ENCODE assay signal across 8 cellular contexts in genomic region chr16:19717781-19718623, GRCh38. TPM values are rescaled to one million over a fixed set of nuclear protein-coding genes. Genes with fewer than 3 reads are reported as not detected.
A peak's percentile ranks its signal among the peaks of the same experiment; 100 is the strongest.
DNase-seq lines count a peak whose midpoint lies in the region; ATAC-seq, FAIRE-seq and TF ChIP-seq lines count a peak whose summit lies in the region.

A gene with protein sequence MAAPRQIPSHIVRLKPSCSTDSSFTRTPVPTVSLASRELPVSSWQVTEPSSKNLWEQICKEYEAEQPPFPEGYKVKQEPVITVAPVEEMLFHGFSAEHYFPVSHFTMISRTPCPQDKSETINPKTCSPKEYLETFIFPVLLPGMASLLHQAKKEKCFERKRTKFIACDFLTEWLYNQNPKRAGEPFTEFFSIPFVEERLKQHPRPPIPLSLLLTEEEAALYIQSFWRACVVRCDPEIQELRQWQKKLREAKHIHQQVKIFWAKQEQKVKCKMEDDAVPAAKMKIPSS (plus strand): TSS chr16:19718271. CDS start chr16:19718307, 36 bp downstream.
Gene KNOP1, minus strand, starts transcription at chr16:19718227. Its CDS starts 3,192 bp downstream, at chr16:19715035.

- peak within 1 kb of the TSS; percentile 89 for H3K4me3 Mint-ChIP-seq in T-helper 1 cell treated with Interleukin-12 subunit alpha and Interleukin-12 subunit beta and Interleukin-4 antibody, amounts not matched to agents 30 μg/mL and 1 μg/mL, for 36 hours

- H3K9me3 ChIP-seq in prostate gland, result no peaks in the 10 kb centered on the region

- no peaks in the 10 kb centered on the region for H3K4me1 ChIP-seq in prostate gland (replicated peaks)

- H3K9me3 Mint-ChIP-seq in T-helper 1 cell treated with Interleukin-12 subunit alpha and Interleukin-12 subunit beta and Interleukin-4 antibody, amounts not matched to agents 30 μg/mL and 1 μg/mL, for 36 hours, result no peaks in the 10 kb centered on the region

- H3K36me3 Mint-ChIP-seq in T-helper 1 cell treated with Interleukin-12 subunit alpha and Interleukin-12 subunit beta and Interleukin-4 antibody, amounts not matched to agents 30 μg/mL and 1 μg/mL, for 36 hours (ENCODE audit: low read depth), result peaks cover 10% of the 10 kb centered on the region

- H3K4me1 Mint-ChIP-seq in T-helper 1 cell treated with Interleukin-12 subunit alpha and Interleukin-12 subunit beta and Interleukin-4 antibody, amounts not matched to agents 30 μg/mL and 1 μg/mL, for 36 hours (ENCODE audit: low read depth), result peaks cover 13% of the 10 kb centered on the region

- H3K27ac ChIP-seq in angular gyrus (ENCODE audit: low read depth, low read length), result peak within 1 kb of the TSS; percentile 82
- peak within 1 kb of the TSS; percentile 67 to 69 for H3K27ac ChIP-seq in prostate gland

- no peaks in the 10 kb centered on the region for H3K27me3 Mint-ChIP-seq in T-helper 1 cell treated with Interleukin-12 subunit alpha and Interleukin-12 subunit beta and Interleukin-4 antibody, amounts not matched to agents 30 μg/mL and 1 μg/mL, for 36 hours (ENCODE audit: low read depth)

- DNase-seq in GM12892 (ENCODE audit: insufficient read length), result peak; percentile 97
- DNase-seq in NCI-H1105 (lab: John Stamatoyannopoulos, UW), result peak; percentile 70
- DNase-seq in left ventricle myocardium superior, result peak; percentile 95
- peak; percentile 84 for DNase-seq in prostate gland (ENCODE audit: low spot score)
- DNase-seq in ureter (ENCODE audit: low spot score), result peak; percentile 88

- peaks cover 3 to 5% of the 10 kb centered on the region in 2 donors for H3K36me3 ChIP-seq in prostate gland

- 0% methylated on average over 65 of the region's 88 CpGs for WGBS in prostate gland

- peak within 1 kb of the TSS; percentile 95 to 98 for H3K4me3 ChIP-seq in prostate gland

- TF ChIP-seq CTCF in prostate gland (IDR thresholded peaks at IDR 0.05), result peak in 1 of 4 experiments; percentile 17

- intact Hi-C loops in left ventricle myocardium superior (cut with micrococcal nuclease) (no loop called here), prostate gland (cut with DNase I) (loop anchor here (5.0 to 10.0 kb wide), 2 partner anchors 113 to 164 kb away; partner anchors contain the start of gene GPRC5B)

- FAIRE-seq in GM12892 (lab: Jason Lieb, UNC), result peak; percentile 85

- ATAC-seq in HG02642 (IDR thresholded peaks at IDR 0.05; ENCODE audit: poor library complexity, unreplicated experiment) (peak; percentile 96), left ventricle myocardium superior (peak; percentile 98)

- TF ChIP-seq POLR2A in GM12892 (IDR thresholded peaks at IDR 0.05; ENCODE audit: low read depth, low read length) (peak; percentile 72; the same call in 1 of the 2 replicates), prostate gland (IDR thresholded peaks at IDR 0.05) (no peak)

- peak within 1 kb of the TSS; percentile 76 for H3K27ac Mint-ChIP-seq in T-helper 1 cell treated with Interleukin-12 subunit alpha and Interleukin-12 subunit beta and Interleukin-4 antibody, amounts not matched to agents 30 μg/mL and 1 μg/mL, for 36 hours

- no peaks in the 10 kb centered on the region for H3K27me3 ChIP-seq in prostate gland (replicated peaks; ENCODE audit: insufficient read depth)

RNA-seq across cellular contexts. Expression of the first gene that starts in this region (rescaled TPM):
- polyA plus RNA-seq in GM12892 (2012; ENCODE audit: missing spikeins), result 0.72 TPM
- total RNA-seq in left ventricle myocardium superior, result 6.5 TPM
- total RNA-seq in prostate gland, result 10 to 100 TPM; 26.0 to 42.2 TPM
- 33.2 TPM for total RNA-seq in ureter

RNA-seq across cellular contexts. Expression of gene KNOP1, which starts in this region (rescaled TPM):
- 31.7 TPM for polyA plus RNA-seq in GM12892 (2012; ENCODE audit: missing spikeins)
- total RNA-seq in left ventricle myocardium superior (9.0 TPM), prostate gland (10 to 100 TPM; 11.2 to 26.6 TPM), ureter (27.4 TPM)

Comparison
In these comparisons a context has a peak if more than half of its experiments do, and no peak if none do; other contexts are left out.
1. Peak in every context shown above with its lines: DNase-seq, ATAC-seq, H3K4me3 ChIP-seq and H3K27ac ChIP-seq.